ENCODE assay signal across 14 cellular contexts in genomic region chr1:231106347-231106746, GRCh38. TPM values are rescaled to one million over a fixed set of nuclear protein-coding genes. Genes with fewer than 3 reads are reported as not detected.
A peak's percentile ranks its signal among the peaks of the same experiment; 100 is the strongest.
DNase-seq lines count a peak whose midpoint lies in the region; TF ChIP-seq lines count a peak whose summit lies in the region.
"Had no signal": no experiment of that assay in that cellular context is flagged by ENCODE, and none has a peak within 500 bp of the region (broad histone marks: within the 10 kb centered on the region; RNA-seq: fewer than 3 reads in every experiment).

No MANE protein-coding gene starts in this region.

- CTCF ChIA-PET in MCF 10A (lab: Yijun Ruan, JAX) = interaction anchor here (0.6 to 1.0 kb wide), 3 partner anchors 9 to 54 kb away, joined by 3 to 5 read pairs (median 5); no protein-coding TSS in a partner anchor
- CTCF ChIA-PET in mammary epithelial cell (lab: Charles Lee; ENCODE audit: low non-redundant PET) = no interaction called here
- CTCF ChIA-PET in SK-N-SH (lab: Yijun Ruan, JAX) = no interaction called here

- TF ChIP-seq RAD21 in SK-N-SH (IDR thresholded peaks at IDR 0.05; ENCODE audit: low read length) = no peak

- H3K9ac ChIP-seq in mammary epithelial cell (ENCODE audit: insufficient read depth, low read length) (no peak overlapping the region), SK-N-SH (no peak overlapping the region)

- H3K36me3 ChIP-seq in mammary epithelial cell (ENCODE audit: insufficient read depth, low read length) (no peaks in the 10 kb centered on the region), SK-N-SH (replicated peaks in 1 of 2; ENCODE audit: control insufficient read depth in 1 of 2, insufficient read depth in 2 of 2, low read length in 1 of 2) (no peaks in the 10 kb centered on the region)

- H3K9me3 Mint-ChIP-seq in MCF 10A (ENCODE audit: unreplicated experiment) (no peaks in the 10 kb centered on the region), CD14-positive monocyte (peaks cover 0 to 5% (median 1%) of the 10 kb centered on the region in 7 donors)
- H3K9me3 Mint-ChIP-seq in activated T-cell treated with anti-CD3 and anti-CD28 coated beads, Interleukin-2, amount 50 U/mL, for 24 hours = no peaks in the 10 kb centered on the region

- no peaks in the 10 kb centered on the region for H3K27me3 ChIP-seq in mammary epithelial cell (ENCODE audit: insufficient read depth, low read length)
- no peaks in the 10 kb centered on the region; the same call in 1 of the 2 replicates for H3K27me3 ChIP-seq in SK-N-SH (ENCODE audit: insufficient read depth)

- POLR2A ChIA-PET in MCF 10A (lab: Yijun Ruan, JAX) = interaction anchor here (0.9 kb wide), 1 partner anchor 51 kb away, joined by 3 read pairs; no protein-coding TSS in a partner anchor
- POLR2A ChIA-PET in SK-N-SH (lab: Yijun Ruan, JAX) = no interaction called here

- H3K4me3 ChIP-seq in mammary epithelial cell (replicated peaks in 1 of 3; ENCODE audit: insufficient read depth in 1 of 3, low read depth in 2 of 3, low read length in 3 of 3) (no peak overlapping the region), SK-N-SH (ENCODE audit: low read depth in 2 of 2, low read length in 1 of 2) (no peak overlapping the region), foreskin fibroblast (ENCODE audit: low read depth in 1 of 2, low read length in 2 of 2) (no peak overlapping the region)

- H2AFZ ChIP-seq in mammary epithelial cell (ENCODE audit: low read depth, low read length) = no peak overlapping the region
- no peak overlapping the region for H2AFZ ChIP-seq in SK-N-SH (ENCODE audit: low read depth)

- H3K4me2 ChIP-seq in mammary epithelial cell (ENCODE audit: insufficient read depth, low read depth, low read length) (no peak overlapping the region), SK-N-SH (peak overlapping the region; percentile 33; the same call in 1 of the 2 replicates)

- TF ChIP-seq CTCF in MCF 10A (IDR thresholded peaks at IDR 0.05; ENCODE audit: unreplicated experiment) (no peak), mammary epithelial cell (conservative IDR thresholded peaks at IDR 0.05 in 1 of 2, IDR thresholded peaks at IDR 0.05 in 1 of 2; ENCODE audit: extremely low read depth in 1 of 2, insufficient read depth in 1 of 2, low read depth in 1 of 2, low read length in 2 of 2) (no peak), SK-N-SH (IDR thresholded peaks at IDR 0.05) (no peak), foreskin fibroblast (IDR thresholded peaks at IDR 0.05; ENCODE audit: low read depth, low read length) (no peak), CD14-positive monocyte (IDR thresholded peaks at IDR 0.05) (no peak)

- H3K79me2 ChIP-seq in mammary epithelial cell (ENCODE audit: insufficient read depth, low read length) (no peaks in the 10 kb centered on the region), SK-N-SH (ENCODE audit: insufficient read depth) (no peaks in the 10 kb centered on the region)

- no peaks in the 10 kb centered on the region for H3K9me2 ChIP-seq in SK-N-SH

- H3K36me3 Mint-ChIP-seq in MCF 10A (ENCODE audit: insufficient read depth, unreplicated experiment) = no peaks in the 10 kb centered on the region
- no peaks in the 10 kb centered on the region for H3K36me3 Mint-ChIP-seq in CD14-positive monocyte
- H3K36me3 Mint-ChIP-seq in activated T-cell treated with anti-CD3 and anti-CD28 coated beads, Interleukin-2, amount 50 U/mL, for 24 hours (ENCODE audit: low read depth) = no peaks in the 10 kb centered on the region

- TF ChIP-seq EP300 in SK-N-SH (IDR thresholded peaks at IDR 0.05; ENCODE audit: borderline replicate concordance in 1 of 2, low read depth in 1 of 2, low read length in 1 of 2) = peak in 1 of 2 experiments; percentile 71; a peak in 1 of 4 replicates

- DNase-seq in MCF 10A (ENCODE audit: unreplicated experiment) = peak; percentile 81
- no peak for DNase-seq in mammary epithelial cell
- DNase-seq in SK-N-SH = no peak
- peak; percentile 34 to 60 for DNase-seq in foreskin fibroblast
- DNase-seq in stromal cell of bone marrow (ENCODE audit: low read depth) = peak; percentile 57
- DNase-seq in CD14-positive monocyte (ENCODE audit: low spot score) = no peak
- no peak for DNase-seq in activated T-cell treated with anti-CD3 and anti-CD28 coated beads, Interleukin-2, amount 50 U/mL, for 24 hours
- DNase-seq in activated naive CD4-positive, alpha-beta T cell treated with Interleukin-2 at 50 U/mL for 16 hours = no peak
- DNase-seq: ACHN; activated CD8-positive, alpha-beta memory T cell treated with anti-CD3 and anti-CD28 coated beads, Interleukin-2, amount 50 U/mL, for 48 hours; NCI-H2171 treated with DMSO at 0.1 percent for 48 hours; occipital lobe; trophoblast cell had no signal

- H3K27ac Mint-ChIP-seq in MCF 10A (ENCODE audit: low read depth, unreplicated experiment) = no peak overlapping the region
- H3K27ac Mint-ChIP-seq in CD14-positive monocyte = no peak overlapping the region
- no peak overlapping the region for H3K27ac Mint-ChIP-seq in activated T-cell treated with anti-CD3 and anti-CD28 coated beads, Interleukin-2, amount 50 U/mL, for 24 hours

- H4K20me1 ChIP-seq in mammary epithelial cell (ENCODE audit: insufficient read depth, low read length) (no peaks in the 10 kb centered on the region), SK-N-SH (ENCODE audit: insufficient read depth) (no peaks in the 10 kb centered on the region)

- no peaks in the 10 kb centered on the region for H3F3A ChIP-seq in SK-N-SH (replicated peaks; ENCODE audit: insufficient read depth)

- in situ Hi-C loops in mammary epithelial cell (cut with MboI; ENCODE audit: low sequenced_read_pairs in 2 of 2) = no loop called here

- H3K4me1 ChIP-seq in mammary epithelial cell (ENCODE audit: insufficient read depth, low read length) (no peaks in the 10 kb centered on the region), SK-N-SH (ENCODE audit: control insufficient read depth in 1 of 2, insufficient read depth in 2 of 2, low read depth in 1 of 2, low read length in 1 of 2) (peaks cover 5 to 17% of the 10 kb centered on the region in 2 experiments; a peak in 3 of 4 replicates)

- no peak overlapping the region for H3K27ac ChIP-seq in mammary epithelial cell (ENCODE audit: insufficient read depth, low read depth, low read length)
- peak overlapping the region in 1 of 2 experiments; percentile 53; a peak in 1 of 4 replicates for H3K27ac ChIP-seq in SK-N-SH (ENCODE audit: low read depth in 2 of 2, low read length in 1 of 2)

- H3K27me3 Mint-ChIP-seq in MCF 10A (ENCODE audit: insufficient read depth, unreplicated experiment) (peaks cover 21% of the 10 kb centered on the region), CD14-positive monocyte (ENCODE audit: low read depth in 3 of 3) (peaks cover 1 to 27% (median 15%) of the 10 kb centered on the region in 3 donors)
- H3K27me3 Mint-ChIP-seq in activated T-cell treated with anti-CD3 and anti-CD28 coated beads, Interleukin-2, amount 50 U/mL, for 24 hours = peaks cover 18% of the 10 kb centered on the region

- intact Hi-C loops in MCF 10A (cut with micrococcal nuclease) = no loop called here
- intact Hi-C loops in mammary epithelial cell (cut with micrococcal nuclease) = no loop called here
- intact Hi-C loops in CD14-positive monocyte (cut with micrococcal nuclease) = no loop called here

- peaks cover 7% of the 10 kb centered on the region for H3K4me1 Mint-ChIP-seq in MCF 10A (ENCODE audit: insufficient read depth, unreplicated experiment)
- peaks cover 4% of the 10 kb centered on the region for H3K4me1 Mint-ChIP-seq in CD14-positive monocyte
- peaks cover 8% of the 10 kb centered on the region for H3K4me1 Mint-ChIP-seq in activated T-cell treated with anti-CD3 and anti-CD28 coated beads, Interleukin-2, amount 50 U/mL, for 24 hours (ENCODE audit: low read depth)

- H3K4me3 Mint-ChIP-seq in MCF 10A (ENCODE audit: unreplicated experiment) = no peak overlapping the region
- no peak overlapping the region for H3K4me3 Mint-ChIP-seq in CD14-positive monocyte
- H3K4me3 Mint-ChIP-seq in activated T-cell treated with anti-CD3 and anti-CD28 coated beads, Interleukin-2, amount 50 U/mL, for 24 hours = no peak overlapping the region

- BruUV-seq in MCF 10A (replicated peaks; lab: Mats Ljungman, UMichigan) (no TSS peak), mammary epithelial cell (replicated peaks; lab: Mats Ljungman, UMichigan) (no TSS peak)

- 55% methylated on average over 5 of the region's 5 CpGs for WGBS in mammary epithelial cell (ENCODE audit: low coverage, missing lambda C conversion rate)
- 10% methylated on average over 5 of the region's 5 CpGs for WGBS in SK-N-SH (ENCODE audit: low lambda C conversion rate)

- dilution Hi-C loops in mammary epithelial cell (cut with HindIII; ENCODE audit: low sequenced_read_pairs) = no loop called here

- H3K9me3 ChIP-seq in mammary epithelial cell (replicated peaks; ENCODE audit: insufficient read depth, low read length) (no peaks in the 10 kb centered on the region), SK-N-SH (no peaks in the 10 kb centered on the region)

TF ChIP-seq in SK-N-SH, 30 proteins besides CTCF, POLR2A, EP300 and RAD21 (continues in another document):
- peak; percentile 74 for TF ChIP-seq TCF12 (IDR thresholded peaks at IDR 0.05)
- no peak for TF ChIP-seq FOXJ3 (CRISPR knock-in tag; IDR thresholded peaks at IDR 0.05)
- TF ChIP-seq PBX3 (IDR thresholded peaks at IDR 0.05) = peak; percentile 96
- no peak for TF ChIP-seq ELF1 (IDR thresholded peaks at IDR 0.05)

RNA-seq across cellular contexts. Expression of gene TRIM67, which starts 55.5 kb away (rescaled TPM):
- total RNA-seq in MCF 10A (2022) (not detected in 2 replicates), mammary epithelial cell (not detected)
- polyA plus RNA-seq in mammary epithelial cell (not detected), SK-N-SH (2012; rRNA removed) (not detected in 2 replicates), CD14-positive monocyte (not detected)
- not detected for polyA minus RNA-seq in mammary epithelial cell
- polyA plus RNA-seq in SK-N-SH (2012; cell fraction: cytosol; rRNA removed) = 0.01 TPM in 1 of 2 replicates, not detected in the other
- 0.01 and 0.02 TPM in 2 replicates for polyA plus RNA-seq in SK-N-SH (2012; cell fraction: nucleus; rRNA removed)
- total RNA-seq: T-helper 2 cell treated with Interferon-gamma antibody and Interleukin-4, amounts not matched to agents 100 ng/mL and 5 ng/mL, for 36 hours had no signal

Comparison
In these comparisons a context has a peak if more than half of its experiments do, and no peak if none do; other contexts are left out.
1. DNase-seq: peak in MCF 10A (single experiment), foreskin fibroblast (2 of 2) and stromal cell of bone marrow (single experiment); none in mammary epithelial cell (single experiment), SK-N-SH (single experiment), CD14-positive monocyte (single experiment), activated T-cell treated with anti-CD3 and anti-CD28 coated beads, Interleukin-2, amount 50 U/mL, for 24 hours (single experiment) and activated naive CD4-positive, alpha-beta T cell treated with Interleukin-2 at 50 U/mL for 16 hours (single experiment).